In genomic region chr5:112706446-112707016, GRCh38 we compare ENCODE assay signal across 8 cellular contexts. TPM values are rescaled to one million over a fixed set of nuclear protein-coding genes. Genes with fewer than 3 reads are reported as not detected.
A peak's percentile ranks its signal among the peaks of the same experiment; 100 is the strongest.
DNase-seq lines count a peak whose midpoint lies in the region; ATAC-seq and TF ChIP-seq lines count a peak whose summit lies in the region.

No MANE protein-coding gene starts in this region.

- H3K27ac Mint-ChIP-seq in T-helper 2 cell treated with Interferon-gamma antibody and Interleukin-4, amounts not matched to agents 5 μg/mL and 100 μg/mL, for 36 hours: peak overlapping the region; percentile 83
- peak overlapping the region; percentile 94 for H3K27ac Mint-ChIP-seq in activated T-helper 17 cell treated with anti-CD3 and anti-CD28 coated beads, Interleukin-2, amount 50 U/mL, for 72 hours

- TF ChIP-seq CTCF in stomach (IDR thresholded peaks at IDR 0.05): no peak

- 65 to 78% (median 70%) methylated on average over 4 of the region's 4 CpGs for WGBS in stomach, 5 donors

- peaks cover 36% of the 10 kb centered on the region for H3K4me1 Mint-ChIP-seq in T-helper 2 cell treated with Interferon-gamma antibody and Interleukin-4, amounts not matched to agents 5 μg/mL and 100 μg/mL, for 36 hours (ENCODE audit: low read depth)
- H3K4me1 Mint-ChIP-seq in activated T-helper 17 cell treated with anti-CD3 and anti-CD28 coated beads, Interleukin-2, amount 50 U/mL, for 72 hours: peaks cover 31% of the 10 kb centered on the region

- peaks cover 20 to 44% (median 30%) of the 10 kb centered on the region in 4 donors for H3K4me1 ChIP-seq in stomach

- peak overlapping the region; percentile 69 to 90 (median 72) for H3K4me3 ChIP-seq in stomach

- intact Hi-C loops in stomach (cut with DNase I; ENCODE audit: low total_unique reads): loop anchor here (10.0 kb wide), 1 partner anchor 48 kb away; no protein-coding TSS in a partner anchor

- H3K27ac ChIP-seq in layer of hippocampus (ENCODE audit: low read depth, low read length): peak overlapping the region; percentile 88
- H3K27ac ChIP-seq in stomach: peak overlapping the region in 4 of 5 donors; percentile 87 to 99 (median 90)

- H3K27me3 Mint-ChIP-seq in T-helper 2 cell treated with Interferon-gamma antibody and Interleukin-4, amounts not matched to agents 5 μg/mL and 100 μg/mL, for 36 hours (ENCODE audit: low read depth): peaks cover 9% of the 10 kb centered on the region
- no peaks in the 10 kb centered on the region for H3K27me3 Mint-ChIP-seq in activated T-helper 17 cell treated with anti-CD3 and anti-CD28 coated beads, Interleukin-2, amount 50 U/mL, for 72 hours

- H3K36me3 ChIP-seq in stomach: no peaks in the 10 kb centered on the region

- TF ChIP-seq EP300 in stomach (IDR thresholded peaks at IDR 0.05): no peak

- no peaks in the 10 kb centered on the region for H3K27me3 ChIP-seq in layer of hippocampus (ENCODE audit: control insufficient read depth, insufficient read depth, low read length)
- H3K27me3 ChIP-seq in stomach: no peaks in the 10 kb centered on the region

- peak overlapping the region; percentile 93 for H3K4me3 Mint-ChIP-seq in T-helper 2 cell treated with Interferon-gamma antibody and Interleukin-4, amounts not matched to agents 5 μg/mL and 100 μg/mL, for 36 hours
- H3K4me3 Mint-ChIP-seq in activated T-helper 17 cell treated with anti-CD3 and anti-CD28 coated beads, Interleukin-2, amount 50 U/mL, for 72 hours: peak overlapping the region; percentile 90

- peaks cover 2% of the 10 kb centered on the region for H3K36me3 Mint-ChIP-seq in T-helper 2 cell treated with Interferon-gamma antibody and Interleukin-4, amounts not matched to agents 5 μg/mL and 100 μg/mL, for 36 hours (ENCODE audit: low read depth)
- H3K36me3 Mint-ChIP-seq in activated T-helper 17 cell treated with anti-CD3 and anti-CD28 coated beads, Interleukin-2, amount 50 U/mL, for 72 hours (ENCODE audit: low read depth): peaks cover 15% of the 10 kb centered on the region

- DNase-seq in T-helper 2 cell treated with Interferon-gamma antibody and Interleukin-4, amounts not matched to agents 5 μg/mL and 100 μg/mL, for 36 hours (ENCODE audit: low spot score): no peak
- DNase-seq in T-helper 2 cell: no peak
- DNase-seq in stomach: no peak
- DNase-seq in UCSD-AML1 (lab: John Stamatoyannopoulos, UW; ENCODE audit: unreplicated experiment): no peak

- peaks cover 6% of the 10 kb centered on the region for H3K9me3 Mint-ChIP-seq in T-helper 2 cell treated with Interferon-gamma antibody and Interleukin-4, amounts not matched to agents 5 μg/mL and 100 μg/mL, for 36 hours
- no peaks in the 10 kb centered on the region for H3K9me3 Mint-ChIP-seq in activated T-helper 17 cell treated with anti-CD3 and anti-CD28 coated beads, Interleukin-2, amount 50 U/mL, for 72 hours

- TF ChIP-seq POLR2A in stomach (IDR thresholded peaks at IDR 0.05): no peak

- H3K9me3 ChIP-seq in stomach: no peaks in the 10 kb centered on the region

- ATAC-seq in activated T-helper 17 cell treated with anti-CD3 and anti-CD28 coated beads, Interleukin-2, amount 50 U/mL, for 72 hours (replicated peaks): no peak
- ATAC-seq in HG02981 (IDR thresholded peaks at IDR 0.05; ENCODE audit: unreplicated experiment) (no peak), HG03045 (IDR thresholded peaks at IDR 0.05; ENCODE audit: unreplicated experiment) (no peak)

RNA-seq across cellular contexts. Expression of gene APC, which starts 31.2 kb away (rescaled TPM):
- 10 to 100 TPM; 20.8 to 27.5 TPM for total RNA-seq in activated T-helper 17 cell treated with anti-CD3 and anti-CD28 coated beads, Interleukin-2, amount 50 U/mL, for 72 hours
- 100 to 1,000 TPM in 1 of 5 donors, 10 to 100 TPM in 4; 20.0 to 175 (median 54.8) TPM for total RNA-seq in stomach
- 1 to 10 TPM; 2.0 to 3.2 (median 2.4) TPM for polyA plus RNA-seq in stomach
